Comparison of ENCODE assay signal across 13 cellular contexts in genomic region chr5:54254482-54255198, GRCh38. TPM values are rescaled to one million over a fixed set of nuclear protein-coding genes. Genes with fewer than 3 reads are reported as not detected.
DNase-seq lines count a peak whose midpoint lies in the region; ATAC-seq, FAIRE-seq and TF ChIP-seq lines count a peak whose summit lies in the region.
"Had no signal": no experiment of that assay in that cellular context is flagged by ENCODE, and none has a peak within 500 bp of the region (broad histone marks: within the 10 kb centered on the region; RNA-seq: fewer than 3 reads in every experiment).

No MANE protein-coding gene starts in this region.

- no peaks in the 10 kb centered on the region for H3K27me3 ChIP-seq in astrocyte (ENCODE audit: insufficient read depth, low read length)
- no peaks in the 10 kb centered on the region for H3K27me3 ChIP-seq in skeletal muscle tissue (ENCODE audit: control insufficient read depth in 3 of 3, insufficient read depth in 3 of 3, low read length in 3 of 3)
- H3K27me3 ChIP-seq: thyroid gland had no signal

- H3K27ac Mint-ChIP-seq in astrocyte (ENCODE audit: unreplicated experiment) = no peak overlapping the region
- H3K27ac Mint-ChIP-seq: activated T-helper 1 cell treated with anti-CD3 and anti-CD28 coated beads, Interleukin-12 subunit alpha, Interleukin-12 subunit beta, Interleukin-2, Interleukin-4 antibody, amounts not matched to agents 30 ng/mL and 10 ng/mL and 1 ng/mL, durations not matched to agents 14 hours and 24 hours and 36 hours had no signal

- H3K9ac ChIP-seq in astrocyte (ENCODE audit: low read length) (no peak overlapping the region), skeletal muscle tissue (ENCODE audit: low read depth in 1 of 3, low read length in 3 of 3) (peak overlapping the region in 2 of 3 donors; percentile 26 to 48)

- H3K27ac ChIP-seq in astrocyte (ENCODE audit: low read depth, low read length) (no peak overlapping the region), skeletal muscle tissue (ENCODE audit: low read depth, low read length) (no peak overlapping the region)
- H3K27ac ChIP-seq: thyroid gland had no signal

- H3K9me3 Mint-ChIP-seq in astrocyte (ENCODE audit: unreplicated experiment) = no peaks in the 10 kb centered on the region
- H3K9me3 Mint-ChIP-seq: activated T-helper 1 cell treated with anti-CD3 and anti-CD28 coated beads, Interleukin-12 subunit alpha, Interleukin-12 subunit beta, Interleukin-2, Interleukin-4 antibody, amounts not matched to agents 30 ng/mL and 10 ng/mL and 1 ng/mL, durations not matched to agents 14 hours and 24 hours and 36 hours had no signal

- no peaks in the 10 kb centered on the region for H3K36me3 Mint-ChIP-seq in astrocyte (ENCODE audit: low read depth, unreplicated experiment)

- ATAC-seq in GM18858 (IDR thresholded peaks at IDR 0.05; ENCODE audit: unreplicated experiment) (no peak), HG03039 (IDR thresholded peaks at IDR 0.05; ENCODE audit: unreplicated experiment) (no peak), GM21528 (IDR thresholded peaks at IDR 0.05; ENCODE audit: low FRiP score, unreplicated experiment) (no peak)

- no peaks in the 10 kb centered on the region for H3K4me1 ChIP-seq in astrocyte (ENCODE audit: insufficient read depth, low read length)
- H3K4me1 ChIP-seq in skeletal muscle tissue (ENCODE audit: control insufficient read depth in 3 of 3, insufficient read depth in 3 of 3, low read length in 3 of 3) = peaks cover 3% of the 10 kb centered on the region in 3 donors

- peaks cover 29% of the 10 kb centered on the region for H4K20me1 ChIP-seq in astrocyte (ENCODE audit: insufficient read depth, low read length)

- no peaks in the 10 kb centered on the region for H3K27me3 Mint-ChIP-seq in astrocyte (ENCODE audit: low read depth, unreplicated experiment)

- H3K4me2 ChIP-seq in astrocyte (ENCODE audit: low read length) = peak overlapping the region; percentile 27

- H3K79me2 ChIP-seq in astrocyte (ENCODE audit: insufficient read depth, low read length) = peaks cover 4% of the 10 kb centered on the region

- DNase-seq in DMS53 (lab: John Stamatoyannopoulos, UW) (peak; percentile 33), DMS53 treated with DMSO at 0.1 percent for 48 hours (lab: John Stamatoyannopoulos, UW; ENCODE audit: unreplicated experiment) (no peak), astrocyte (ENCODE audit: low read depth) (no peak), hepatic stellate cell (ENCODE audit: low spot score) (peak; percentile 8)
- DNase-seq: NCI-H1930; stimulated activated CD4-positive, alpha-beta T cell treated with anti-CD3 and anti-CD28 coated beads, Interleukin-4, amount 100 ng/mL, for 24 hours; T1000; thyroid gland had no signal

- H3K36me3 ChIP-seq in astrocyte (ENCODE audit: insufficient read depth, low read length) (no peaks in the 10 kb centered on the region), skeletal muscle tissue (ENCODE audit: control insufficient read depth in 3 of 3, insufficient read depth in 3 of 3, low read length in 3 of 3) (no peaks in the 10 kb centered on the region)
- H3K36me3 ChIP-seq: thyroid gland had no signal

- H2AFZ ChIP-seq in astrocyte (ENCODE audit: low read depth, low read length) = no peak overlapping the region

- FAIRE-seq in astrocyte (lab: Jason Lieb, UNC) = no peak

- H3K4me3 ChIP-seq in astrocyte (ENCODE audit: insufficient read depth, low read depth, low read length) (no peak overlapping the region), skeletal muscle tissue (ENCODE audit: low read length in 3 of 3) (peak overlapping the region in 2 of 3 donors; percentile 7 to 64)
- H3K4me3 ChIP-seq: thyroid gland had no signal

- no peak overlapping the region for H3K4me3 Mint-ChIP-seq in astrocyte (ENCODE audit: unreplicated experiment)
- H3K4me3 Mint-ChIP-seq: activated T-helper 1 cell treated with anti-CD3 and anti-CD28 coated beads, Interleukin-12 subunit alpha, Interleukin-12 subunit beta, Interleukin-2, Interleukin-4 antibody, amounts not matched to agents 30 ng/mL and 10 ng/mL and 1 ng/mL, durations not matched to agents 14 hours and 24 hours and 36 hours had no signal

- peaks cover 17% of the 10 kb centered on the region for H3K4me1 Mint-ChIP-seq in astrocyte (ENCODE audit: low read depth, unreplicated experiment)

- TF ChIP-seq CTCF in astrocyte (IDR thresholded peaks at IDR 0.05; ENCODE audit: insufficient read depth, low read depth, low read length) = peak; percentile 22

- H3K9me3 ChIP-seq in astrocyte (ENCODE audit: insufficient read depth, low read depth, low read length) = no peaks in the 10 kb centered on the region
- no peaks in the 10 kb centered on the region for H3K9me3 ChIP-seq in skeletal muscle tissue (ENCODE audit: control insufficient read depth in 3 of 3, low read length in 3 of 3)
- H3K9me3 ChIP-seq: thyroid gland had no signal

RNA-seq across cellular contexts. Expression of gene ARL15, which starts 55.7 kb away (rescaled TPM):
- total RNA-seq in astrocyte (29.1 and 30.3 TPM in 2 replicates), skeletal muscle tissue (42.3 TPM)

Comparison
In these comparisons a context has a peak if more than half of its experiments do, and no peak if none do; other contexts are left out.
1. DNase-seq: peak in DMS53 (single experiment) and hepatic stellate cell (single experiment); none in DMS53 treated with DMSO at 0.1 percent for 48 hours (single experiment) and astrocyte (single experiment).